In the genomic region with DNA sequence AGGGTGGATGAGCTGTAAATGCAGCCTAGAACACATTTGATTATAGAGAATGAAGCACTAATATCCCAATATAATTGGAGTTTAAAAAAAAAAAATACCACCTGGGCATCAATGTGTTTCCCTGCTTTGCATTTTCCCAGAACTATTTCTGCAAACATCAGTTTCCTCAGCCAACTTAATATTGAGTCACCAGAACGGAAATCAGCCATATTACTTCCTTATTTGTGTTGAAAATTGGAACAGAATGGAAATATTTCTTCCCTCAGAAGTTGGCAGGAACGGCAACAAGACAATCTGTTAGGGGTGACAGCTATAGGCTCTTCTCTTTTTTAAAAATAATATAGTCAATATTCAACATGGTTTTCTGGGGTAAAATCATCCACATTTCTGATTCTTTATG, we compare ENCODE assay signal across 18 cellular contexts. TPM values are rescaled to one million over a fixed set of nuclear protein-coding genes. Genes with fewer than 3 reads are reported as not detected.
A peak's percentile ranks its signal among the peaks of the same experiment; 100 is the strongest.
DNase-seq lines count a peak whose midpoint lies in the region; ATAC-seq and TF ChIP-seq lines count a peak whose summit lies in the region.
"Had no signal": no experiment of that assay in that cellular context is flagged by ENCODE, and none has a peak within 500 bp of the region (broad histone marks: within the 10 kb centered on the region; RNA-seq: fewer than 3 reads in every experiment).

No MANE protein-coding gene starts in this region.

- H3F3A ChIP-seq in GM23248 (ENCODE audit: insufficient read depth) = peaks cover 21% of the 10 kb centered on the region

- no peak for TF ChIP-seq CTCF in left lung (IDR thresholded peaks at IDR 0.05)
- TF ChIP-seq CTCF in testis (IDR thresholded peaks at IDR 0.05) = no peak

- H3K27ac ChIP-seq in GM23248 = no peak overlapping the region
- peak overlapping the region; percentile 39 for H3K27ac ChIP-seq in caudate nucleus (ENCODE audit: low read depth, low read length)
- peak overlapping the region; percentile 20 to 42 for H3K27ac ChIP-seq in left lung
- no peak overlapping the region for H3K27ac ChIP-seq in testis
- H3K27ac ChIP-seq: ovary, upper lobe of right lung had no signal

- in situ Hi-C loops in GM23248 (cut with MboI) = no loop called here

- no peak for ATAC-seq in left lung
- ATAC-seq in HG02852 (IDR thresholded peaks at IDR 0.05; ENCODE audit: unreplicated experiment) = no peak
- no peak for ATAC-seq in HG03025 (IDR thresholded peaks at IDR 0.05; ENCODE audit: low FRiP score, unreplicated experiment)
- ATAC-seq: naive thymus-derived CD4-positive, alpha-beta T cell; upper lobe of right lung had no signal

- H3K9ac ChIP-seq in GM23248 = no peak overlapping the region

- no peak overlapping the region for H2AFZ ChIP-seq in GM23248

- H3K4me3 ChIP-seq in GM23248 = no peak overlapping the region
- no peak overlapping the region for H3K4me3 ChIP-seq in left lung
- no peak overlapping the region for H3K4me3 ChIP-seq in testis
- H3K4me3 ChIP-seq: ovary, stomach, upper lobe of right lung had no signal

- H3K9me3 ChIP-seq in GM23248 (ENCODE audit: low read depth) (no peaks in the 10 kb centered on the region), left lung (no peaks in the 10 kb centered on the region), testis (no peaks in the 10 kb centered on the region)
- H3K9me3 ChIP-seq: BE2C, ovary, stomach, upper lobe of right lung had no signal

- 0 out of 2 replicates have a peak, but pooled peaks cover 3% of the 10 kb centered on the region for H4K20me1 ChIP-seq in GM23248 (ENCODE audit: insufficient read depth)

- WGBS in GM23248 (ENCODE audit: low coverage in 1 of 2, low lambda C conversion rate in 2 of 2, missing lambda C conversion rate in 2 of 2), 2 experiments = 23 to 24% methylated on average over 2 of the region's 2 CpGs
- 67 to 70% methylated on average over 2 of the region's 2 CpGs for WGBS in testis, 2 donors

- H3K4me1 ChIP-seq in GM23248 (ENCODE audit: insufficient read depth) (peaks cover 19% of the 10 kb centered on the region), left lung (peaks cover 17 to 69% of the 10 kb centered on the region in 2 donors), testis (peaks cover 9% of the 10 kb centered on the region)
- H3K4me1 ChIP-seq: BE2C had no signal

- peak; percentile 22 for DNase-seq in Ammon's horn (ENCODE audit: low spot score)
- peak; percentile 55 for DNase-seq in GM23248
- no peak for DNase-seq in caudate nucleus (lab: John Stamatoyannopoulos, UW)
- no peak for DNase-seq in left lung
- DNase-seq in NCI-H187 (lab: John Stamatoyannopoulos, UW) = no peak
- no peak for DNase-seq in testis
- DNase-seq: activated CD4-positive, alpha-beta T cell treated with anti-CD3 and anti-CD28 coated beads, Interleukin-2, amount 50 U/mL, for 48 hours; activated naive CD4-positive, alpha-beta T cell treated with anti-CD3 and anti-CD28 coated beads for 36 hours; BE2C; naive thymus-derived CD4-positive, alpha-beta T cell; NCI-H1436; NCI-H524 treated with DMSO at 0.1 percent for 48 hours; ovary; stimulated activated CD4-positive, alpha-beta T cell treated with anti-CD3 and anti-CD28 coated beads, Interleukin-2, amount 100 ng/mL, for 48 hours; stomach; upper lobe of right lung had no signal

- H3K27me3 ChIP-seq in GM23248 (replicated peaks; ENCODE audit: insufficient read depth) (no peaks in the 10 kb centered on the region), left lung (no peaks in the 10 kb centered on the region), testis (no peaks in the 10 kb centered on the region)
- H3K27me3 ChIP-seq: BE2C, ovary, stomach, upper lobe of right lung had no signal

- TF ChIP-seq POLR2A in testis (IDR thresholded peaks at IDR 0.05) = no peak

- intact Hi-C loops in left lung (cut with DNase I) (no loop called here), testis (cut with DNase I; ENCODE audit: low total_unique reads) (no loop called here)

- H3K4me2 ChIP-seq in GM23248 (ENCODE audit: unreplicated experiment) = peak overlapping the region; percentile 61

- H3K36me3 ChIP-seq in GM23248 (ENCODE audit: low read depth) (no peaks in the 10 kb centered on the region), left lung (peaks cover 0 to 7% of the 10 kb centered on the region in 2 donors), testis (ENCODE audit: low read depth, missing control alignments) (no peaks in the 10 kb centered on the region)
- H3K36me3 ChIP-seq: BE2C, ovary, upper lobe of right lung had no signal

- peaks cover 100% of the 10 kb centered on the region for H3K79me2 ChIP-seq in GM23248 (ENCODE audit: insufficient read depth)

- H3K9me2 ChIP-seq in GM23248 (ENCODE audit: insufficient read depth) = no peaks in the 10 kb centered on the region

RNA-seq across cellular contexts. Expression of gene MFAP3, which starts 4.0 kb away (rescaled TPM):
- total RNA-seq in GM23248 (2014; rRNA removed; shearing (Covaris generic)) = 88.8 and 110 TPM in 2 replicates
- polyA plus RNA-seq in GM23248 (2016; fragmentation: Nextera tagmentation; extraction: Ambion mirVana) (20.5 and 22.5 TPM in 2 replicates), testis (ENCODE audit: insufficient read depth, low read depth, low replicate concordance) (18.5 TPM)
- total RNA-seq in left lung (10 to 100 TPM; 34.3 to 35.5 TPM), testis (10 to 100 TPM; 30.0 to 31.5 TPM)

RNA-seq across cellular contexts. Expression of gene FAM114A2, which starts 4.0 kb away (rescaled TPM):
- total RNA-seq in GM23248 (2014; rRNA removed; shearing (Covaris generic)) = 20.2 and 24.8 TPM in 2 replicates
- 25.3 and 27.0 TPM in 2 replicates for polyA plus RNA-seq in GM23248 (2016; fragmentation: Nextera tagmentation; extraction: Ambion mirVana)
- total RNA-seq in left lung = 10 to 100 TPM; 35.3 to 35.4 TPM
- total RNA-seq in testis = 10 to 100 TPM; 36.1 to 45.5 TPM
- polyA plus RNA-seq in testis (ENCODE audit: insufficient read depth, low read depth, low replicate concordance) = 82.1 TPM

Comparison
In these comparisons a context has a peak if more than half of its experiments do, and no peak if none do; other contexts are left out.
1. DNase-seq: peak in Ammon's horn (single experiment) and GM23248 (single experiment); none in caudate nucleus (0 of 61), left lung (0 of 2), NCI-H187 (0 of 2) and testis (single experiment).
2. H3K27ac ChIP-seq: peak in caudate nucleus (single experiment) and left lung (2 of 2); none in GM23248 (single experiment) and testis (0 of 2).